25 cellular contexts compared by ENCODE assay signal in genomic region chr1:69433073-69433472, GRCh38.
"Had no signal": no experiment of that assay in that cellular context is flagged by ENCODE, and none has a peak within 500 bp of the region (broad histone marks: within the 10 kb centered on the region; RNA-seq: fewer than 3 reads in every experiment).

No MANE protein-coding gene starts in this region.

- H3K4me2 ChIP-seq: smooth muscle cell had no signal

- H3K27ac ChIP-seq: esophagus squamous epithelium, heart right ventricle, sigmoid colon, stomach, suprapubic skin, transverse colon, VCaP had no signal

- H3K4me3 ChIP-seq: esophagus squamous epithelium, heart right ventricle, mucosa of descending colon, sigmoid colon, smooth muscle cell, stomach, suprapubic skin, transverse colon had no signal

- H3K4me1 ChIP-seq: esophagus squamous epithelium, heart right ventricle, sigmoid colon, stomach, suprapubic skin, transverse colon had no signal

- FAIRE-seq: urothelium cell line had no signal

- H3K27me3 ChIP-seq: esophagus squamous epithelium, heart right ventricle, sigmoid colon, stomach, suprapubic skin, transverse colon had no signal

- H3K9me3 ChIP-seq: esophagus squamous epithelium, heart right ventricle, mucosa of descending colon, sigmoid colon, stomach, suprapubic skin, transverse colon had no signal

- DNase-seq: activated CD4-positive, alpha-beta T cell treated with anti-CD3 and anti-CD28 coated beads, Interleukin-2, amount 10 ng/mL, durations not matched to agents 7 days and 5 days; activated CD4-positive, CD25-positive, alpha-beta regulatory T cell treated with anti-CD3 and anti-CD28 coated beads, Interleukin-2, amount 50 U/mL, for 72 hours; activated CD8-positive, alpha-beta memory T cell treated with anti-CD3 and anti-CD28 coated beads, Interleukin-2, amount 10 ng/mL, durations not matched to agents 7 days and 5 days; activated CD8-positive, alpha-beta T cell treated with anti-CD3 and anti-CD28 coated beads for 36 hours; activated effector memory CD4-positive, alpha-beta T cell treated with anti-CD3 and anti-CD28 coated beads, Interleukin-2, amount 50 U/mL, for 16 hours; activated naive CD4-positive, alpha-beta T cell treated with anti-CD3 and anti-CD28 coated beads, Interleukin-2, amount 10 ng/mL, durations not matched to agents 7 days and 5 days; activated T-cell treated with anti-CD3 and anti-CD28 coated beads for 4 hours; amygdala; central memory CD4-positive, alpha-beta T cell; effector memory CD4-positive, alpha-beta T cell; esophagus squamous epithelium; heart right ventricle; islet precursor cell; left colon; mesendoderm; mucosa of descending colon; retina; sigmoid colon; stimulated activated CD4-positive, alpha-beta T cell treated with anti-CD3 and anti-CD28 coated beads, Interleukin-15, amount 100 ng/mL, for 24 hours; stomach; transverse colon had no signal

- H3K36me3 ChIP-seq: esophagus squamous epithelium, heart right ventricle, sigmoid colon, stomach, suprapubic skin, transverse colon had no signal
